Comparison of ENCODE assay signal across 12 cellular contexts in genomic region chr4:53459548-53459947, GRCh38.
DNase-seq lines count a peak whose midpoint lies in the region; FAIRE-seq and TF ChIP-seq lines count a peak whose summit lies in the region.
"Had no signal": no experiment of that assay in that cellular context is flagged by ENCODE, and none has a peak within 500 bp of the region (broad histone marks: within the 10 kb centered on the region; RNA-seq: fewer than 3 reads in every experiment).

No MANE protein-coding gene starts in this region.

- TF ChIP-seq CTCF in coronary artery (IDR thresholded peaks at IDR 0.05) = no peak

- H3K27ac ChIP-seq in coronary artery = no peak overlapping the region

- DNase-seq in NCI-H146 (lab: John Stamatoyannopoulos, UW) = peak; percentile 7
- no peak for DNase-seq in NCI-H146 treated with DMSO at 0.1 percent for 48 hours (lab: John Stamatoyannopoulos, UW; ENCODE audit: unreplicated experiment)
- DNase-seq in RCC 7860 (ENCODE audit: low spot score) = peak; percentile 43
- peak; percentile 53 for DNase-seq in fibroblast of peridontal ligament (ENCODE audit: extremely low read depth)
- peak; percentile 63 for DNase-seq in renal cortical epithelial cell (ENCODE audit: low read depth)
- no peak for DNase-seq in activated CD8-positive, alpha-beta memory T cell treated with anti-CD3 and anti-CD28 coated beads, Interleukin-2, amount 50 U/mL, for 48 hours
- no peak for DNase-seq in coronary artery (ENCODE audit: low spot score)
- no peak for DNase-seq in activated naive CD4-positive, alpha-beta T cell treated with Interleukin-2 at 50 U/mL for 16 hours
- DNase-seq: adrenal gland, GOT3, NCI-H1436 treated with DMSO at 0.1 percent for 48 hours, occipital lobe had no signal

- peak; percentile 89 for FAIRE-seq in RCC 7860 (lab: Jason Lieb, UNC)

- no peak overlapping the region for H3K4me3 ChIP-seq in coronary artery
- H3K4me3 ChIP-seq: adrenal gland had no signal

Comparison
In these comparisons a context has a peak if more than half of its experiments do, and no peak if none do; other contexts are left out.
1. DNase-seq: peak in NCI-H146 (single experiment), RCC 7860 (single experiment), fibroblast of peridontal ligament (single experiment) and renal cortical epithelial cell (single experiment); none in NCI-H146 treated with DMSO at 0.1 percent for 48 hours (single experiment), activated CD8-positive, alpha-beta memory T cell treated with anti-CD3 and anti-CD28 coated beads, Interleukin-2, amount 50 U/mL, for 48 hours (single experiment), coronary artery (single experiment) and activated naive CD4-positive, alpha-beta T cell treated with Interleukin-2 at 50 U/mL for 16 hours (single experiment).